8 cellular contexts compared by ENCODE assay signal in genomic region chr5:172007795-172008465, GRCh38. TPM values are rescaled to one million over a fixed set of nuclear protein-coding genes. Genes with fewer than 3 reads are reported as not detected.
DNase-seq lines count a peak whose midpoint lies in the region; ATAC-seq and TF ChIP-seq lines count a peak whose summit lies in the region.

No MANE protein-coding gene starts in this region.

- intact Hi-C loops in esophagus muscularis mucosa (cut with DNase I), result loop anchor here (5.0 kb wide), 1 partner anchor 179 kb away; the partner anchor contains the start of gene STK10
- intact Hi-C loops in prostate gland (cut with DNase I), result loop anchor here (5.0 to 10.0 kb wide), 2 partner anchors 63 to 96 kb away; no protein-coding TSS in a partner anchor

- H3K36me3 ChIP-seq in ES-I3 (ENCODE audit: insufficient read depth, low read length) (no peaks in the 10 kb centered on the region), Peyer's patch (no peaks in the 10 kb centered on the region), esophagus muscularis mucosa (no peaks in the 10 kb centered on the region), prostate gland (no peaks in the 10 kb centered on the region)

- TF ChIP-seq POLR2A in Peyer's patch (IDR thresholded peaks at IDR 0.05), result no peak
- TF ChIP-seq POLR2A in esophagus muscularis mucosa (IDR thresholded peaks at IDR 0.05; ENCODE audit: low read depth), result no peak
- no peak for TF ChIP-seq POLR2A in prostate gland (IDR thresholded peaks at IDR 0.05)

- no peak for TF ChIP-seq EP300 in esophagus muscularis mucosa (IDR thresholded peaks at IDR 0.05)

- H3K27me3 ChIP-seq in Peyer's patch, result no peaks in the 10 kb centered on the region
- H3K27me3 ChIP-seq in esophagus muscularis mucosa, result no peaks in the 10 kb centered on the region
- no peaks in the 10 kb centered on the region for H3K27me3 ChIP-seq in prostate gland (replicated peaks; ENCODE audit: insufficient read depth)

- no peak for ATAC-seq in GM18519 (IDR thresholded peaks at IDR 0.05; ENCODE audit: low FRiP score, unreplicated experiment)

- H3K9me3 ChIP-seq in ES-I3 (ENCODE audit: control insufficient read depth, insufficient read depth, low read length), result no peaks in the 10 kb centered on the region
- no peaks in the 10 kb centered on the region for H3K9me3 ChIP-seq in Peyer's patch
- no peaks in the 10 kb centered on the region for H3K9me3 ChIP-seq in esophagus muscularis mucosa
- H3K9me3 ChIP-seq in prostate gland, result no peaks in the 10 kb centered on the region

- H3K27ac ChIP-seq in Peyer's patch, result peak overlapping the region in 3 of 4 donors; percentile 94 to 95 (median 95)
- peak overlapping the region; percentile 91 to 98 (median 96) for H3K27ac ChIP-seq in esophagus muscularis mucosa (replicated peaks in 1 of 4)
- H3K27ac ChIP-seq in prostate gland, result peak overlapping the region; percentile 97 to 98

- peak overlapping the region in 3 of 4 donors; percentile 80 to 96 (median 83) for H3K4me3 ChIP-seq in Peyer's patch
- H3K4me3 ChIP-seq in esophagus muscularis mucosa, result peak overlapping the region; percentile 89 to 97 (median 92)
- H3K4me3 ChIP-seq in prostate gland, result peak overlapping the region in 1 of 2 donors; percentile 94

- DNase-seq in Peyer's patch, result peak in 1 of 3 donors; percentile 49
- no peak for DNase-seq in esophagus muscularis mucosa (ENCODE audit: extremely low spot score)
- no peak for DNase-seq in prostate gland (ENCODE audit: low spot score)
- DNase-seq in iPS-NIHi11 (ENCODE audit: low spot score), result no peak
- DNase-seq in NCI-H2171 (lab: John Stamatoyannopoulos, UW), result no peak
- DNase-seq in cortex of kidney (lab: John Stamatoyannopoulos, UW), result no peak

- peaks cover 23% of the 10 kb centered on the region for H3K4me1 ChIP-seq in ES-I3 (ENCODE audit: insufficient read depth, low read length)
- H3K4me1 ChIP-seq in Peyer's patch, result peaks cover 0 to 32% (median 3%) of the 10 kb centered on the region in 4 donors
- H3K4me1 ChIP-seq in esophagus muscularis mucosa, result peaks cover 31 to 41% (median 34%) of the 10 kb centered on the region in 4 donors
- H3K4me1 ChIP-seq in prostate gland (replicated peaks), result peaks cover 10% of the 10 kb centered on the region

- 74% methylated on average over 13 of the region's 16 CpGs for WGBS in esophagus muscularis mucosa
- WGBS in prostate gland, result 74% methylated on average over 16 of the region's 16 CpGs

- no peak for TF ChIP-seq CTCF in Peyer's patch (IDR thresholded peaks at IDR 0.05)
- no peak for TF ChIP-seq CTCF in esophagus muscularis mucosa (IDR thresholded peaks at IDR 0.05)
- no peak for TF ChIP-seq CTCF in prostate gland (IDR thresholded peaks at IDR 0.05)

- H3K9ac ChIP-seq in ES-I3 (ENCODE audit: low read depth, low read length), result peak overlapping the region; percentile 94

RNA-seq across cellular contexts. Expression of gene FBXW11, which starts 1.5 kb away (rescaled TPM):
- total RNA-seq in Peyer's patch (10 to 100 TPM; 40.7 to 76.7 (median 49.1) TPM), esophagus muscularis mucosa (10 to 100 TPM; 60.8 to 75.6 (median 66.3) TPM), prostate gland (10 to 100 TPM; 54.7 to 61.4 TPM)
